Comparison of ENCODE assay signal across 11 cellular contexts in genomic region chr21:45356251-45356650, GRCh38. TPM values are rescaled to one million over a fixed set of nuclear protein-coding genes. Genes with fewer than 3 reads are reported as not detected.
DNase-seq lines count a peak whose midpoint lies in the region; ATAC-seq, FAIRE-seq and TF ChIP-seq lines count a peak whose summit lies in the region.
"Had no signal": no experiment of that assay in that cellular context is flagged by ENCODE, and none has a peak within 500 bp of the region (broad histone marks: within the 10 kb centered on the region; RNA-seq: fewer than 3 reads in every experiment).

No MANE protein-coding gene starts in this region.

- H3K4me1 ChIP-seq in Panc1 (ENCODE audit: control insufficient read depth, insufficient read depth, low read length) (peaks cover 27% of the 10 kb centered on the region), gastrocnemius medialis (peaks cover 14 to 32% of the 10 kb centered on the region in 2 donors)
- H3K4me1 ChIP-seq: ascending aorta had no signal

- no peaks in the 10 kb centered on the region for H3K36me3 ChIP-seq in Panc1 (ENCODE audit: control insufficient read depth, insufficient read depth, low read length)
- H3K36me3 ChIP-seq in gastrocnemius medialis = no peaks in the 10 kb centered on the region
- H3K36me3 ChIP-seq: ascending aorta had no signal

- BruUV-seq in Panc1 (replicated peaks; lab: Mats Ljungman, UMichigan) = no TSS peak

- TF ChIP-seq POLR2A in gastrocnemius medialis (IDR thresholded peaks at IDR 0.05) = no peak
- TF ChIP-seq POLR2A in GM12892 (IDR thresholded peaks at IDR 0.05; ENCODE audit: low read depth, low read length) = no peak

- intact Hi-C loops in Panc1 (cut with micrococcal nuclease; ENCODE audit: unreplicated experiment) = no loop called here
- intact Hi-C loops in left ventricle myocardium superior (cut with micrococcal nuclease) = no loop called here
- intact Hi-C loops in gastrocnemius medialis (cut with DNase I; ENCODE audit: low total_unique reads) = no loop called here

- no peak for DNase-seq in Panc1 (ENCODE audit: low read depth, low spot score)
- peak; percentile 16 for DNase-seq in left ventricle myocardium superior
- DNase-seq in gastrocnemius medialis = no peak
- DNase-seq in GM03348 (ENCODE audit: low spot score) = no peak
- no peak for DNase-seq in SHP77 treated with DMSO at 0.1 percent for 48 hours (lab: John Stamatoyannopoulos, UW)
- no peak for DNase-seq in GM12892 (ENCODE audit: insufficient read length)
- DNase-seq: CD4-positive, alpha-beta T cell; GDM1; stimulated activated naive CD4-positive, alpha-beta T cell treated with Interleukin-2 at 50 U/mL for 16 hours had no signal

- CTCF ChIA-PET in Panc1 (lab: Charles Lee) = no interaction called here

- H3K27ac ChIP-seq in Panc1 (ENCODE audit: low read length) = peak overlapping the region; percentile 66
- H3K27ac ChIP-seq in gastrocnemius medialis = peak overlapping the region; percentile 73 to 84 (median 79)

- 0 out of 2 replicates have a peak, but pooled peaks have one; percentile 10 for TF ChIP-seq CTCF in GM12874 (IDR thresholded peaks at IDR 0.05; ENCODE audit: insufficient read depth, low read depth, low read length)
- TF ChIP-seq CTCF in Panc1 (IDR thresholded peaks at IDR 0.05) = peak; percentile 58
- no peak for TF ChIP-seq CTCF in gastrocnemius medialis (IDR thresholded peaks at IDR 0.05 in 4 of 5, conservative IDR thresholded peaks at IDR 0.05 in 1 of 5)

- FAIRE-seq in GM12892 (lab: Jason Lieb, UNC) = no peak

- H3K27me3 ChIP-seq in Panc1 (ENCODE audit: control insufficient read depth, insufficient read depth, low read length) (no peaks in the 10 kb centered on the region), gastrocnemius medialis (no peaks in the 10 kb centered on the region)
- H3K27me3 ChIP-seq: ascending aorta had no signal

- H3K4me3 ChIP-seq in Panc1 (ENCODE audit: low read depth in 2 of 2, low read length in 2 of 2) (no peak overlapping the region), gastrocnemius medialis (no peak overlapping the region)
- H3K4me3 ChIP-seq: ascending aorta had no signal

- no peaks in the 10 kb centered on the region for H3K9me3 ChIP-seq in Panc1 (ENCODE audit: control insufficient read depth, insufficient read depth, low read depth, low read length)
- no peaks in the 10 kb centered on the region for H3K9me3 ChIP-seq in gastrocnemius medialis
- H3K9me3 ChIP-seq: ascending aorta had no signal

- in situ Hi-C loops in Panc1 (cut with HindIII; ENCODE audit: low pct_unique_long_range_greater_than_20kb, low sequenced_read_pairs) = no loop called here
- in situ Hi-C loops in gastrocnemius medialis (cut with MboI; ENCODE audit: low sequenced_read_pairs in 4 of 4) = no loop called here

- POLR2A ChIA-PET in Panc1 (lab: Charles Lee) = no interaction called here

- no peak for ATAC-seq in Panc1
- ATAC-seq in left ventricle myocardium superior = no peak
- ATAC-seq in gastrocnemius medialis = no peak

RNA-seq across cellular contexts. Expression of gene COL18A1, which starts 48.7 kb away (rescaled TPM):
- 676 TPM for total RNA-seq in Panc1 (2021; ENCODE audit: unreplicated experiment)
- polyA plus RNA-seq in Panc1 (2012; ENCODE audit: insufficient read length) = 1,186 TPM
- 52.4 TPM for total RNA-seq in left ventricle myocardium superior
- total RNA-seq in gastrocnemius medialis = 10 to 100 TPM; 16.4 to 42.2 (median 20.7) TPM
- 0.68 TPM for polyA plus RNA-seq in GM12892 (2012; ENCODE audit: missing spikeins)

Comparison
In these comparisons a context has a peak if more than half of its experiments do, and no peak if none do; other contexts are left out.
1. CTCF ChIP-seq: peak in GM12874 (single experiment) and Panc1 (single experiment); none in gastrocnemius medialis (0 of 5).
2. RNA of gene COL18A1, which starts 48.7 kb away (total RNA-seq): 676 TPM in Panc1 (single experiment); 52.4 TPM in left ventricle myocardium superior (single experiment) and 16.4 to 42.2 TPM in gastrocnemius medialis; every median in the first group is over 10 times any median in the second.